Comparison of ENCODE assay signal across 14 cellular contexts in genomic region chr11:118635642-118636041, GRCh38. TPM values are rescaled to one million over a fixed set of nuclear protein-coding genes. Genes with fewer than 3 reads are reported as not detected.
DNase-seq lines count a peak whose midpoint lies in the region; ATAC-seq, FAIRE-seq and TF ChIP-seq lines count a peak whose summit lies in the region.
"Had no signal": no experiment of that assay in that cellular context is flagged by ENCODE, and none has a peak within 500 bp of the region (broad histone marks: within the 10 kb centered on the region; RNA-seq: fewer than 3 reads in every experiment).

No MANE protein-coding gene starts in this region.

- no peak overlapping the region for H3K4me3 ChIP-seq in left ventricle myocardium inferior
- no peak overlapping the region for H3K4me3 ChIP-seq in prostate gland

- peak overlapping the region; percentile 47 for H3K9ac ChIP-seq in ES-I3 (ENCODE audit: low read depth, low read length)

- H3K36me3 ChIP-seq in ES-I3 (ENCODE audit: insufficient read depth, low read length): no peaks in the 10 kb centered on the region; the same call in 1 of the 2 replicates
- H3K36me3 ChIP-seq in left ventricle myocardium inferior: peaks cover 86% of the 10 kb centered on the region
- H3K36me3 ChIP-seq in prostate gland: no peaks in the 10 kb centered on the region

- peak overlapping the region; percentile 64 for H3K27ac ChIP-seq in left ventricle myocardium inferior (replicated peaks)
- peak overlapping the region; percentile 78 to 81 for H3K27ac ChIP-seq in prostate gland

- H3K27me3 ChIP-seq in left ventricle myocardium inferior (ENCODE audit: low read depth) (no peaks in the 10 kb centered on the region), prostate gland (replicated peaks; ENCODE audit: insufficient read depth) (no peaks in the 10 kb centered on the region)

- peaks cover 23% of the 10 kb centered on the region for H3K4me1 ChIP-seq in ES-I3 (ENCODE audit: insufficient read depth, low read length)
- H3K4me1 ChIP-seq in left ventricle myocardium inferior: peaks cover 98% of the 10 kb centered on the region
- peaks cover 21% of the 10 kb centered on the region for H3K4me1 ChIP-seq in prostate gland (replicated peaks)

- TF ChIP-seq POLR2A in prostate gland (IDR thresholded peaks at IDR 0.05): no peak
- no peak for TF ChIP-seq POLR2A in H54 (IDR thresholded peaks at IDR 0.05; ENCODE audit: low read depth, low read length)

- no peak for FAIRE-seq in H54 (lab: Jason Lieb, UNC)
- FAIRE-seq: HepG2 had no signal

- 36% methylated on average over 2 of the region's 2 CpGs for WGBS in prostate gland

- DNase-seq in NCI-H69 (lab: John Stamatoyannopoulos, UW) (peak; percentile 13), left ventricle myocardium inferior (no peak), prostate gland (ENCODE audit: low spot score) (no peak), SW480 (ENCODE audit: low spot score) (no peak), H54 (ENCODE audit: insufficient read length, low spot score) (no peak), occipital lobe (lab: John Stamatoyannopoulos, UW) (no peak)
- DNase-seq: AML-193; cortex of kidney; stimulated activated CD4-positive, alpha-beta T cell treated with anti-CD3 and anti-CD28 coated beads, Interleukin-15, amount 100 ng/mL, for 24 hours; stimulated activated CD8-positive, alpha-beta memory T cell treated with anti-CD3 and anti-CD28 coated beads, Interleukin-4, amount 100 ng/mL, for 48 hours had no signal

- no peak for TF ChIP-seq CTCF in left ventricle myocardium inferior (IDR thresholded peaks at IDR 0.05; ENCODE audit: borderline replicate concordance)
- no peak for TF ChIP-seq CTCF in prostate gland (IDR thresholded peaks at IDR 0.05)

- intact Hi-C loops in left ventricle myocardium inferior (cut with micrococcal nuclease) (no loop called here), prostate gland (cut with DNase I) (no loop called here)

- ATAC-seq in HG03045 (IDR thresholded peaks at IDR 0.05; ENCODE audit: unreplicated experiment): no peak

- H3K9me3 ChIP-seq in ES-I3 (ENCODE audit: control insufficient read depth, insufficient read depth, low read length) (no peaks in the 10 kb centered on the region), left ventricle myocardium inferior (replicated peaks) (no peaks in the 10 kb centered on the region), prostate gland (no peaks in the 10 kb centered on the region)

RNA-seq across cellular contexts. Expression of gene PHLDB1, which starts 28.2 kb away (rescaled TPM):
- total RNA-seq in left ventricle myocardium inferior (102 TPM), prostate gland (100 to 1,000 TPM in 1 of 2 donors, 10 to 100 TPM in 1; 74.5 to 113 TPM), occipital lobe (65.8 TPM)

RNA-seq across cellular contexts. Expression of gene TREH, which starts 43.8 kb away (rescaled TPM):
- total RNA-seq in left ventricle myocardium inferior (not detected), prostate gland (1 to 10 TPM in 1 of 2 donors, not detected in 1; 2.4 TPM), occipital lobe (not detected)
- total RNA-seq: activated naive CD4-positive, alpha-beta T cell treated with anti-CD3 and anti-CD28 coated beads, Interleukin-2, amount 50 U/mL, for 72 hours had no signal
